13 cellular contexts compared by ENCODE assay signal in the genomic region with DNA sequence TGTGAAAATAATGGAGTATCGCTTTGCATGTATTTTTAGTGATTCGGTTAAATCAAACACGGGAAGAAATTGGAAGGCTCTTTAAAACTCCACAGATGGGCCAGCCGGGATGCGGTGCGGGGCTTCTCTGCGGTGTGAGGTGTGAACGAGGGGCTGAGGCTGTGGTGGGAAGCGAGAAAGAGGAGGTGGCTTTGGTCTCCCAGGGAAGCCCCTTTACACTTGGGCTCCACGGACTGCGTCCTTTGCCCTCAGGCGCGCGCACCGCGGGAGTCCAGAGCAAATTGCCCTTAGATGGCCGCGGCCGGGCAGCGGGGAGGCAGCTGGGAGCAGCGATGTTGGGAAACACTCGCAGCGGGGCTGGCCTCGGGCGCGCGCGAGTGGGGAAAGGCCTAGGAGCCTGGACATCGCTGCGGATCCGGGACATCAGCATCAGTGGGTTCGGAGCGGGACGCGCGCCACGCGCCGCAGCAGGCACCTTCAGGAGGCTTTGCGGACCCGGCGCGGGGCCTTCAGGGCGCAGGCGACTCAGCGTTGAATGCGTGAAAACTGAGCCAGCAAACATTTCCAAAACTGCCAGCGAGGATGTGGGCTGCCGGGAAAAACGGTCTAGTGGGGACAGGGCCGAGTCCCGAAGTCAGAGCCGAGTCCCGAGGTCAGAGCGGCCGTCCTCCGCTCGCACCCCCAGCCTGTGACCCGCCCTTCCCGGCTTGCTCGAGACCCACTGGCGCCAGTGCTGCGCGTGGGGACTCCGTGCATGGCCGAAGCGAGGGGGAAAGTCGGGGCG. TPM values are rescaled to one million over a fixed set of nuclear protein-coding genes. Genes with fewer than 3 reads are reported as not detected.
DNase-seq lines count a peak whose midpoint lies in the region; ATAC-seq and TF ChIP-seq lines count a peak whose summit lies in the region.
"Had no signal": no experiment of that assay in that cellular context is flagged by ENCODE, and none has a peak within 500 bp of the region (broad histone marks: within the 10 kb centered on the region; RNA-seq: fewer than 3 reads in every experiment).

No MANE protein-coding gene starts in this region.

- TF ChIP-seq EP300 in suprapubic skin (IDR thresholded peaks at IDR 0.05) = no peak

- peaks cover 19% of the 10 kb centered on the region for H3K4me1 Mint-ChIP-seq in MCF 10A (ENCODE audit: insufficient read depth, unreplicated experiment)

- peaks cover 31% of the 10 kb centered on the region for H3K36me3 Mint-ChIP-seq in MCF 10A (ENCODE audit: insufficient read depth, unreplicated experiment)

- POLR2A ChIA-PET in MCF 10A (lab: Yijun Ruan, JAX) = no interaction called here

- H3K9me3 Mint-ChIP-seq in MCF 10A (ENCODE audit: unreplicated experiment) = peaks cover 6% of the 10 kb centered on the region

- intact Hi-C loops in breast epithelium (cut with DNase I; ENCODE audit: low total_unique reads) (no loop called here), MCF 10A (cut with micrococcal nuclease) (no loop called here)

- WGBS in suprapubic skin = 79% methylated on average over 52 of the region's 69 CpGs

- H3K27me3 Mint-ChIP-seq in MCF 10A (ENCODE audit: insufficient read depth, unreplicated experiment) = no peaks in the 10 kb centered on the region

- H3K27ac ChIP-seq in breast epithelium (peak overlapping the region; percentile 90 to 93), suprapubic skin (peak overlapping the region; percentile 15)

- no peak overlapping the region for H3K4me3 Mint-ChIP-seq in MCF 10A (ENCODE audit: unreplicated experiment)

- CTCF ChIA-PET in MCF 10A (lab: Yijun Ruan, JAX) = no interaction called here

- H3K9me3 ChIP-seq in breast epithelium = peaks cover 0 to 4% of the 10 kb centered on the region in 2 donors
- no peaks in the 10 kb centered on the region for H3K9me3 ChIP-seq in suprapubic skin
- H3K9me3 ChIP-seq: MG63 had no signal

- H3K27me3 ChIP-seq in breast epithelium (peaks cover 0 to 60% of the 10 kb centered on the region in 2 donors), suprapubic skin (peaks cover 51% of the 10 kb centered on the region)
- H3K27me3 ChIP-seq: MG63 had no signal

- H3K4me1 ChIP-seq in breast epithelium (no peaks in the 10 kb centered on the region), suprapubic skin (peaks cover 29% of the 10 kb centered on the region)

- H3K4me3 ChIP-seq in breast epithelium (peak overlapping the region in 2 of 3 donors; percentile 66 to 69), suprapubic skin (peak overlapping the region; percentile 20)
- H3K4me3 ChIP-seq: MG63 had no signal

- no TSS peak for BruUV-seq in MCF 10A (replicated peaks; lab: Mats Ljungman, UMichigan)

- peak; percentile 37 for ATAC-seq in left lobe of liver
- ATAC-seq in HG03280 (IDR thresholded peaks at IDR 0.05; ENCODE audit: unreplicated experiment) = no peak
- ATAC-seq: left colon had no signal

- TF ChIP-seq CTCF in breast epithelium (IDR thresholded peaks at IDR 0.05) = no peak
- no peak for TF ChIP-seq CTCF in MCF 10A (IDR thresholded peaks at IDR 0.05; ENCODE audit: unreplicated experiment)
- no peak for TF ChIP-seq CTCF in suprapubic skin (IDR thresholded peaks at IDR 0.05)

- DNase-seq in breast epithelium (ENCODE audit: low spot score in 2 of 2) (no peak), MCF 10A (ENCODE audit: unreplicated experiment) (no peak), ecto neural progenitor cell (ENCODE audit: low spot score) (peak; percentile 62), left lobe of liver (ENCODE audit: low spot score) (no peak), suprapubic skin (ENCODE audit: low spot score in 2 of 2) (no peak), foreskin melanocyte (no peak), superior temporal gyrus (ENCODE audit: extremely low spot score) (no peak)
- DNase-seq: activated CD4-positive, alpha-beta T cell treated with anti-CD3 and anti-CD28 coated beads, Interleukin-2, amount 50 U/mL, for 4 hours; activated naive CD4-positive, alpha-beta T cell; DMS53; left colon; MG63 had no signal

- TF ChIP-seq POLR2A in breast epithelium (IDR thresholded peaks at IDR 0.05) (no peak), suprapubic skin (IDR thresholded peaks at IDR 0.05) (no peak)

- H3K36me3 ChIP-seq in breast epithelium (no peaks in the 10 kb centered on the region), suprapubic skin (peaks cover 2% of the 10 kb centered on the region)

- no peak overlapping the region for H3K27ac Mint-ChIP-seq in MCF 10A (ENCODE audit: low read depth, unreplicated experiment)

RNA-seq across cellular contexts. Expression of gene IRX1, which starts 6.5 kb away (rescaled TPM):
- total RNA-seq in breast epithelium (10 to 100 TPM; 19.7 to 49.2 (median 27.8) TPM), MCF 10A (2022) (13.8 and 15.5 TPM in 2 replicates), left lobe of liver (not detected), suprapubic skin (1 to 10 TPM; 4.2 to 7.9 (median 6.3) TPM)
- total RNA-seq: left colon had no signal
